ENCODE assay signal across 8 cellular contexts in the genomic region with DNA sequence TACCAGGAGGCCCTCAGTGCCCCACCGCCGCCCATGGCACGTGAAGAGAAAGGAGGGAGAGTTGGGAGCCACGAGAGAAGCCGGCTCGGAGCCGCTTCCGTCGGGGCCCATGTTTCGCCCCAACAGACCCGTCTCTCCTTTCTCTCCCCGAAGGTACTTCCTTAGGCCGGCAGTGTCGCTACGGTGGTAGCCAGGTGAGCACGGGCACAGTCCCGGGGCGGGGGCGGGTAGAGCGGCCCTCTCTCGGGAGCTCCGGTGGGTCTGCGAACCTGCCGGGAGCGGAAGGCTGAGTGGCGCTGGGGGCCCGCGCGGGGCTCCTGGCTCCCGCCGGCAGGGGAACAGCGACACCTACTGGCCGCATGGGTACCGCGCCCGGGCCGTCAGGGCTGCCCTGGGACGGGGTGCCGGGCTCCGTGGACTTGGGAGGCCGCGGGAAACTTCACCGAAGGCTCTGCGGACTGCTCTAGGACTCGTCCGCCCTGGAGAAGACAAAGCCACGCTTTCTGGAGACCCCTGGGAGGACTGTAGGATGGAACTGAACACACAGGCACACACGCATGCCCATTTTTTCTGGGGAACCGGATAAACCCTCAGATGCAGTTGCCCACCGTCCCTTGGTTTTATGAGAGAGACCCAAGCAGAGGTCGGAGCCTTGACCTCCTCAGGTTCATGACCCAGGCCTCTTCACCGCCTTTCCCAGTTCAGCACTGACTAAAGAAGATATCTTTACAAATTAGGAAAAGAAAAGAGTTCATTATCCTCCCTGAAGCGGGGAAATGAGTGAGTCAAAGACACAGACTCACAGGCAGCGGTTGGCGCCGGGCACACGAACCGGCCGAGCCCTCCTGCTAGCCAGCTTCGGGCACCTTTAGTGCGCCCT.
A peak's percentile ranks its signal among the peaks of the same experiment; 100 is the strongest.
DNase-seq lines count a peak whose midpoint lies in the region; ATAC-seq and TF ChIP-seq lines count a peak whose summit lies in the region.

No MANE protein-coding gene starts in this region.

- H3K9me3 ChIP-seq in Caco-2, result no peaks in the 10 kb centered on the region
- no peaks in the 10 kb centered on the region for H3K9me3 ChIP-seq in osteoblast (ENCODE audit: low read depth, low read length)
- H3K9me3 ChIP-seq in thoracic aorta, result no peaks in the 10 kb centered on the region

- H3K27me3 Mint-ChIP-seq in Caco-2 (ENCODE audit: insufficient read depth, unreplicated experiment), result peaks cover 50% of the 10 kb centered on the region

- no TSS peak for BruUV-seq in Caco-2 (replicated peaks; lab: Mats Ljungman, UMichigan)

- intact Hi-C loops in Caco-2 (cut with micrococcal nuclease; ENCODE audit: unreplicated experiment), result loop anchor here (1.0 kb wide), 2 partner anchors 539 to 899 kb away; no protein-coding TSS in a partner anchor

- H3K79me2 ChIP-seq in osteoblast (ENCODE audit: insufficient read depth, low read length), result no peaks in the 10 kb centered on the region

- peak; percentile 92 for TF ChIP-seq CTCF in Caco-2 (IDR thresholded peaks at IDR 0.05; ENCODE audit: insufficient read depth in 1 of 2, low read depth in 1 of 2, low read length in 1 of 2, severe bottlenecking in 1 of 2, unreplicated experiment in 1 of 2)
- peak; percentile 96 for TF ChIP-seq CTCF in GM20000 (IDR thresholded peaks at IDR 0.05; ENCODE audit: extremely low read depth, missing control alignments)
- TF ChIP-seq CTCF in RWPE1 (conservative IDR thresholded peaks at IDR 0.05; ENCODE audit: low read depth), result peak; percentile 92
- peak; percentile 69 for TF ChIP-seq CTCF in osteoblast (IDR thresholded peaks at IDR 0.05; ENCODE audit: extremely low read depth, low read depth, low read length)
- TF ChIP-seq CTCF in thoracic aorta (IDR thresholded peaks at IDR 0.05), result peak; percentile 97

- DNase-seq in Caco-2, result peak; percentile 58 to 86
- DNase-seq in GM20000 (ENCODE audit: low spot score), result peak; percentile 89
- DNase-seq in HK-2 (ENCODE audit: unreplicated experiment), result peak; percentile 81
- DNase-seq in RWPE1 (ENCODE audit: low spot score), result peak; percentile 77
- peak; percentile 58 for DNase-seq in activated effector memory CD4-positive, alpha-beta T cell treated with Interleukin-2 at 50 U/mL for 16 hours
- DNase-seq in germinal center (ENCODE audit: low spot score), result peak; percentile 87
- peak; percentile 99 for DNase-seq in osteoblast (ENCODE audit: insufficient read length, low spot score, missing footprints)
- no peak for DNase-seq in thoracic aorta (ENCODE audit: low spot score)

- H3K27ac Mint-ChIP-seq in Caco-2 (ENCODE audit: unreplicated experiment), result no peak overlapping the region

- CTCF ChIA-PET in Caco-2 (lab: Charles Lee), result interaction anchor here (0.6 to 1.3 kb wide), 3 partner anchors 20 to 899 kb away, joined by 3 to 6 read pairs (median 3); no protein-coding TSS in a partner anchor
- CTCF ChIA-PET in RWPE1 (lab: Yijun Ruan, JAX), result interaction anchor here (0.5 to 2.0 kb wide), 17 partner anchors 11 to 1792 kb away, joined by 3 to 12 read pairs (median 3); no protein-coding TSS in a partner anchor

- peaks cover 11% of the 10 kb centered on the region for H3K4me1 Mint-ChIP-seq in Caco-2 (ENCODE audit: low read depth, unreplicated experiment)

- no peaks in the 10 kb centered on the region for H3K9me3 Mint-ChIP-seq in Caco-2 (ENCODE audit: unreplicated experiment)

- POLR2A ChIA-PET in Caco-2 (lab: Charles Lee), result no interaction called here
- POLR2A ChIA-PET in RWPE1 (lab: Yijun Ruan, JAX; ENCODE audit: low non-redundant PET), result no interaction called here

- H3K27me3 ChIP-seq in Caco-2 (replicated peaks; ENCODE audit: control insufficient read depth, insufficient read depth, low read length) (peaks cover 1% of the 10 kb centered on the region), osteoblast (ENCODE audit: insufficient read depth, low read length) (peaks cover 98% of the 10 kb centered on the region), thoracic aorta (replicated peaks; ENCODE audit: insufficient read depth) (peaks cover 38% of the 10 kb centered on the region)

- ATAC-seq in thoracic aorta (ENCODE audit: insufficient number of reproducible peaks, low FRiP score, low read depth), result no peak

- H4K20me1 ChIP-seq in osteoblast (ENCODE audit: insufficient read depth, low read length), result no peaks in the 10 kb centered on the region

- H3K27ac ChIP-seq in RWPE1 (no peak overlapping the region), osteoblast (ENCODE audit: low read depth, low read length) (no peak overlapping the region), thoracic aorta (peak overlapping the region in 1 of 2 donors; percentile 11)

- H3K4me3 ChIP-seq in Caco-2 (ENCODE audit: low read depth, low read length), result peak overlapping the region; percentile 32
- H3K4me3 ChIP-seq in osteoblast (ENCODE audit: insufficient read depth, low read length), result peak overlapping the region; percentile 64
- H3K4me3 ChIP-seq in thoracic aorta, result peak overlapping the region; percentile 67

- no peaks in the 10 kb centered on the region for H3K36me3 ChIP-seq in Caco-2 (ENCODE audit: control insufficient read depth, insufficient read depth, low read length)
- no peaks in the 10 kb centered on the region for H3K36me3 ChIP-seq in osteoblast (ENCODE audit: insufficient read depth, low read length)
- no peaks in the 10 kb centered on the region for H3K36me3 ChIP-seq in thoracic aorta

- H3K4me1 ChIP-seq in Caco-2 (0 out of 2 replicates have a peak, but pooled peaks cover 9% of the 10 kb centered on the region), osteoblast (ENCODE audit: insufficient read depth, low read length) (peaks cover 3% of the 10 kb centered on the region), thoracic aorta (ENCODE audit: control insufficient read depth in 1 of 2, low read depth in 2 of 2) (peaks cover 11 to 20% of the 10 kb centered on the region in 2 donors)

- peak overlapping the region; percentile 48 for H3K4me3 Mint-ChIP-seq in Caco-2 (ENCODE audit: unreplicated experiment)

- H3K4me2 ChIP-seq in osteoblast (ENCODE audit: insufficient read depth, low read length), result peak overlapping the region; percentile 74

- H2AFZ ChIP-seq in osteoblast (ENCODE audit: low read length), result peak overlapping the region; percentile 61

- no peaks in the 10 kb centered on the region for H3K36me3 Mint-ChIP-seq in Caco-2 (ENCODE audit: insufficient read depth, unreplicated experiment)
